ENCODE assay signal across 1 cellular context in genomic region chr3:171458857-171459129, GRCh38.
TF ChIP-seq lines count a peak whose summit lies in the region.

No MANE protein-coding gene starts in this region.

TF ChIP-seq in GM23338, 12 proteins besides CTCF, POLR2A, EP300 and RAD21 (continued from another document):
- TF ChIP-seq, protein P1, sequence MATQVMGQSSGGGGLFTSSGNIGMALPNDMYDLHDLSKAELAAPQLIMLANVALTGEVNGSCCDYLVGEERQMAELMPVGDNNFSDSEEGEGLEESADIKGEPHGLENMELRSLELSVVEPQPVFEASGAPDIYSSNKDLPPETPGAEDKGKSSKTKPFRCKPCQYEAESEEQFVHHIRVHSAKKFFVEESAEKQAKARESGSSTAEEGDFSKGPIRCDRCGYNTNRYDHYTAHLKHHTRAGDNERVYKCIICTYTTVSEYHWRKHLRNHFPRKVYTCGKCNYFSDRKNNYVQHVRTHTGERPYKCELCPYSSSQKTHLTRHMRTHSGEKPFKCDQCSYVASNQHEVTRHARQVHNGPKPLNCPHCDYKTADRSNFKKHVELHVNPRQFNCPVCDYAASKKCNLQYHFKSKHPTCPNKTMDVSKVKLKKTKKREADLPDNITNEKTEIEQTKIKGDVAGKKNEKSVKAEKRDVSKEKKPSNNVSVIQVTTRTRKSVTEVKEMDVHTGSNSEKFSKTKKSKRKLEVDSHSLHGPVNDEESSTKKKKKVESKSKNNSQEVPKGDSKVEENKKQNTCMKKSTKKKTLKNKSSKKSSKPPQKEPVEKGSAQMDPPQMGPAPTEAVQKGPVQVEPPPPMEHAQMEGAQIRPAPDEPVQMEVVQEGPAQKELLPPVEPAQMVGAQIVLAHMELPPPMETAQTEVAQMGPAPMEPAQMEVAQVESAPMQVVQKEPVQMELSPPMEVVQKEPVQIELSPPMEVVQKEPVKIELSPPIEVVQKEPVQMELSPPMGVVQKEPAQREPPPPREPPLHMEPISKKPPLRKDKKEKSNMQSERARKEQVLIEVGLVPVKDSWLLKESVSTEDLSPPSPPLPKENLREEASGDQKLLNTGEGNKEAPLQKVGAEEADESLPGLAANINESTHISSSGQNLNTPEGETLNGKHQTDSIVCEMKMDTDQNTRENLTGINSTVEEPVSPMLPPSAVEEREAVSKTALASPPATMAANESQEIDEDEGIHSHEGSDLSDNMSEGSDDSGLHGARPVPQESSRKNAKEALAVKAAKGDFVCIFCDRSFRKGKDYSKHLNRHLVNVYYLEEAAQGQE (IDR thresholded peaks at IDR 0.05; ENCODE audit: unreplicated experiment): no peak
- TF ChIP-seq ZNF331 (CRISPR knock-in tag; IDR thresholded peaks at IDR 0.05; ENCODE audit: low read depth) (no peak), STAT1 (IDR thresholded peaks at IDR 0.05; ENCODE audit: unreplicated experiment) (no peak)
